ENCODE assay signal across 8 cellular contexts in the genomic region with DNA sequence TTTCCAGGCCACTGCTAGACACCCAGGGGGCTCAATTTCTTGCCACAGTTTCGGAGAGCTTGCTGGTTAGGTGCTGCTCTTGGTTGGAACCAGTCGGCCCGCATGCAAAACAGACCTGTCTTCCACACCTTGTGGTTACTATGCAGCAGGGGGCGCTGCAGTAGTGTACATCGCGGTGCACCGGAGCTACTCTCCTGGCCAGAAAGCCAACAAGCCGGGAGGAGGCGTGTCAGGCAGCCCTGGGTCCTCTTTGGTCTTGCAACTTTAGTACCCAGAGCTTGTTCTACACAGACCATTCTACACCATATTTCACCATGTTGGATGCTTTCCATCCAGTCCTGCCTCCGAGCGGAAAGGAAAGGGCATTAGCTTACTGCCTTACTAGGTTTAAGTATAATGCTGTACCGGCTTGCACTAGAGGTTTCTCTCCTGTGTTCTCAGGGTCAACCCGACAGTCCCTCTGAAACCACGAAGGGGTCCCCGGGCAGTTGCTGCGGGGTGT. TPM values are rescaled to one million over a fixed set of nuclear protein-coding genes. Genes with fewer than 3 reads are reported as not detected.
A peak's percentile ranks its signal among the peaks of the same experiment; 100 is the strongest.
DNase-seq lines count a peak whose midpoint lies in the region; ATAC-seq and TF ChIP-seq lines count a peak whose summit lies in the region.

No MANE protein-coding gene starts in this region.

- H3K4me3 Mint-ChIP-seq in activated CD4-positive, alpha-beta T cell treated with anti-CD3 and anti-CD28 coated beads, Interleukin-2, amount 10 ng/mL, durations not matched to agents 24 days and 14 days = peak overlapping the region; percentile 97

- no peaks in the 10 kb centered on the region for H3K36me3 Mint-ChIP-seq in activated CD4-positive, alpha-beta T cell treated with anti-CD3 and anti-CD28 coated beads, Interleukin-2, amount 10 ng/mL, durations not matched to agents 24 days and 14 days (ENCODE audit: low read depth)

- H3K27ac Mint-ChIP-seq in activated CD4-positive, alpha-beta T cell treated with anti-CD3 and anti-CD28 coated beads, Interleukin-2, amount 10 ng/mL, durations not matched to agents 24 days and 14 days = peak overlapping the region; percentile 89

- peak; percentile 70 for TF ChIP-seq CTCF in coronary artery (IDR thresholded peaks at IDR 0.05)

- peaks cover 22% of the 10 kb centered on the region for H3K4me1 Mint-ChIP-seq in activated CD4-positive, alpha-beta T cell treated with anti-CD3 and anti-CD28 coated beads, Interleukin-2, amount 10 ng/mL, durations not matched to agents 24 days and 14 days

- peaks cover 25% of the 10 kb centered on the region for H3K27me3 Mint-ChIP-seq in activated CD4-positive, alpha-beta T cell treated with anti-CD3 and anti-CD28 coated beads, Interleukin-2, amount 10 ng/mL, durations not matched to agents 24 days and 14 days

- H3K4me3 ChIP-seq in coronary artery = peak overlapping the region; percentile 96

- intact Hi-C loops in activated CD4-positive, alpha-beta T cell treated with anti-CD3 and anti-CD28 coated beads, Interleukin-2, amount 10 ng/mL, durations not matched to agents 24 days and 14 days (cut with micrococcal nuclease) = loop anchor here (2.0 to 10.0 kb wide), 5 partner anchors 82 to 1817 kb away; no protein-coding TSS in a partner anchor

- ATAC-seq in GM19351 (IDR thresholded peaks at IDR 0.05; ENCODE audit: unreplicated experiment) = peak; percentile 56
- ATAC-seq in HG03469 (IDR thresholded peaks at IDR 0.05; ENCODE audit: unreplicated experiment) = peak; percentile 54

- DNase-seq in C1 segment of cervical spinal cord (lab: John Stamatoyannopoulos, UW) = peak; percentile 46 to 96 (median 88)
- DNase-seq in NCI-H524 treated with DMSO at 0.1 percent for 48 hours (lab: John Stamatoyannopoulos, UW) = peak; percentile 70
- DNase-seq in activated CD4-positive, alpha-beta T cell treated with anti-CD3 and anti-CD28 coated beads, Interleukin-2, amount 10 ng/mL, durations not matched to agents 24 days and 14 days = peak; percentile 97
- DNase-seq in coronary artery (ENCODE audit: low spot score) = peak; percentile 93
- peak; percentile 98 for DNase-seq in left kidney (ENCODE audit: low read depth, low spot score)
- DNase-seq in stimulated activated CD4-positive, alpha-beta T cell treated with anti-CD3 and anti-CD28 coated beads, Interleukin-1b, Interleukin-23, amount 100 ng/mL, for 48 hours = peak; percentile 92

- H3K9me3 Mint-ChIP-seq in activated CD4-positive, alpha-beta T cell treated with anti-CD3 and anti-CD28 coated beads, Interleukin-2, amount 10 ng/mL, durations not matched to agents 24 days and 14 days = no peaks in the 10 kb centered on the region

- H3K27ac ChIP-seq in coronary artery = peak overlapping the region; percentile 69 to 93

RNA-seq across cellular contexts. Expression of a gene that starts 0.9 kb away (rescaled TPM):
- 1.9 and 2.5 TPM in 2 replicates for total RNA-seq in activated CD4-positive, alpha-beta T cell treated with anti-CD3 and anti-CD28 coated beads, Interleukin-2, amount 10 ng/mL, durations not matched to agents 24 days and 14 days

Comparison
In these comparisons a context has a peak if more than half of its experiments do, and no peak if none do; other contexts are left out.
1. Peak in every context shown above with its lines: DNase-seq, ATAC-seq, H3K4me3 ChIP-seq and H3K27ac ChIP-seq.